Comparison of ENCODE assay signal across 8 cellular contexts in genomic region chr2:11582526-11583202, GRCh38. TPM values are rescaled to one million over a fixed set of nuclear protein-coding genes. Genes with fewer than 3 reads are reported as not detected.
DNase-seq lines count a peak whose midpoint lies in the region; ATAC-seq, FAIRE-seq and TF ChIP-seq lines count a peak whose summit lies in the region.

No MANE protein-coding gene starts in this region.

- intact Hi-C loops in breast epithelium (cut with DNase I; ENCODE audit: low total_unique reads) (loop anchor here (5.0 kb wide), 1 partner anchor 100 kb away; no protein-coding TSS in a partner anchor), kidney (cut with DNase I) (loop anchor here (5.0 kb wide), 1 partner anchor 100 kb away; no protein-coding TSS in a partner anchor)

- H3K9ac ChIP-seq in kidney (ENCODE audit: low read length in 2 of 2) = no peak overlapping the region

- peaks cover 7 to 16% of the 10 kb centered on the region in 2 donors for H3K4me1 ChIP-seq in breast epithelium
- H3K4me1 ChIP-seq in kidney (ENCODE audit: control insufficient read depth in 1 of 2, insufficient read depth in 1 of 2, low read depth in 1 of 2, low read length in 2 of 2) = no peaks in the 10 kb centered on the region

- H3K4me3 ChIP-seq in breast epithelium = peak overlapping the region in 1 of 3 donors; percentile 35
- H3K4me3 ChIP-seq in kidney (ENCODE audit: low read length in 2 of 2) = no peak overlapping the region

- FAIRE-seq in GM19239 (lab: Jason Lieb, UNC) (peak; percentile 23), TTC549 (lab: Jason Lieb, UNC) (peak; percentile 34), kidney (lab: Jason Lieb, UNC) (no peak)

- DNase-seq in ACHN = peak; percentile 58
- peak; percentile 40 for DNase-seq in GM19239 (ENCODE audit: insufficient read length, low spot score)
- DNase-seq in NCI-H187 treated with DMSO at 0.1 percent for 48 hours (lab: John Stamatoyannopoulos, UW) = peak; percentile 57
- DNase-seq in breast epithelium (ENCODE audit: low spot score in 2 of 2) = peak; percentile 57 to 80
- no peak for DNase-seq in kidney
- peak; percentile 68 for DNase-seq in stimulated activated CD4-positive, alpha-beta T cell treated with anti-CD3 and anti-CD28 coated beads, Interleukin-1b, Interleukin-23, amount 100 ng/mL, for 48 hours

- no peak for TF ChIP-seq POLR2A in breast epithelium (IDR thresholded peaks at IDR 0.05)

- ATAC-seq in HG03520 (IDR thresholded peaks at IDR 0.05; ENCODE audit: unreplicated experiment) = no peak

- no peaks in the 10 kb centered on the region for H3K36me3 ChIP-seq in breast epithelium
- H3K36me3 ChIP-seq in kidney (ENCODE audit: control insufficient read depth in 1 of 2, insufficient read depth in 2 of 2, low read length in 2 of 2) = no peaks in the 10 kb centered on the region

- no peaks in the 10 kb centered on the region for H3K27me3 ChIP-seq in breast epithelium

- TF ChIP-seq CTCF in breast epithelium (IDR thresholded peaks at IDR 0.05) (peak; percentile 67 to 80 (median 78)), kidney (IDR thresholded peaks at IDR 0.05; ENCODE audit: borderline replicate concordance, extremely low read depth, insufficient read depth) (peak; percentile 56)

- H3K27ac ChIP-seq in breast epithelium (peak overlapping the region; percentile 56 to 91), kidney (ENCODE audit: low read depth in 2 of 2, low read length in 2 of 2) (no peak overlapping the region)

- in situ Hi-C loops in ACHN (cut with HindIII; ENCODE audit: low pct_ligation_motif_present, low pct_unique_long_range_greater_than_20kb, low sequenced_read_pairs) = no loop called here

- H3K9me3 ChIP-seq in breast epithelium (no peaks in the 10 kb centered on the region), kidney (ENCODE audit: control insufficient read depth in 1 of 2, low read length in 2 of 2) (no peaks in the 10 kb centered on the region)

RNA-seq across cellular contexts. Expression of gene GREB1, which starts 48.8 kb away (rescaled TPM):
- total RNA-seq in breast epithelium (10 to 100 TPM in 2 of 3 donors, 1 to 10 TPM in 1; 5.4 to 83.6 (median 42.9) TPM), kidney (0.98 TPM)
- polyA plus RNA-seq in kidney (ENCODE audit: insufficient read depth, low read depth, low replicate concordance) = 1.8 TPM

Comparison
In these comparisons a context has a peak if more than half of its experiments do, and no peak if none do; other contexts are left out.
1. H3K27ac ChIP-seq: peak in breast epithelium (2 of 2); none in kidney (0 of 2).